ENCODE assay signal across 16 cellular contexts in genomic region chr5:99866740-99867139, GRCh38.
DNase-seq lines count a peak whose midpoint lies in the region; ATAC-seq and TF ChIP-seq lines count a peak whose summit lies in the region.
"Had no signal": no experiment of that assay in that cellular context is flagged by ENCODE, and none has a peak within 500 bp of the region (broad histone marks: within the 10 kb centered on the region; RNA-seq: fewer than 3 reads in every experiment).

No MANE protein-coding gene starts in this region.

- POLR2A ChIA-PET in SK-N-SH (lab: Yijun Ruan, JAX) = no interaction called here

- no peak overlapping the region for H3K4me2 ChIP-seq in SK-N-SH

- TF ChIP-seq EP300 in SK-N-SH (IDR thresholded peaks at IDR 0.05; ENCODE audit: borderline replicate concordance in 1 of 2, low read depth in 1 of 2, low read length in 1 of 2) = no peak

- no peaks in the 10 kb centered on the region for H3K9me3 ChIP-seq in lower lobe of right lung
- no peaks in the 10 kb centered on the region; the same call in 1 of the 2 replicates for H3K9me3 ChIP-seq in SK-N-SH
- H3K9me3 ChIP-seq: body of pancreas had no signal

- no peaks in the 10 kb centered on the region for H3K36me3 ChIP-seq in lower lobe of right lung
- no peaks in the 10 kb centered on the region for H3K36me3 ChIP-seq in SK-N-SH (replicated peaks in 1 of 2; ENCODE audit: control insufficient read depth in 1 of 2, insufficient read depth in 2 of 2, low read length in 1 of 2)
- H3K36me3 ChIP-seq: spleen had no signal

- no peak overlapping the region for H3K9ac ChIP-seq in SK-N-SH

- H3K4me3 ChIP-seq in lower lobe of right lung (no peak overlapping the region), SK-N-SH (ENCODE audit: low read depth in 2 of 2, low read length in 1 of 2) (no peak overlapping the region)
- H3K4me3 ChIP-seq: body of pancreas, spleen had no signal

- H3K4me1 ChIP-seq in lower lobe of right lung (no peaks in the 10 kb centered on the region), SK-N-SH (ENCODE audit: control insufficient read depth in 1 of 2, insufficient read depth in 2 of 2, low read depth in 1 of 2, low read length in 1 of 2) (no peaks in the 10 kb centered on the region)
- H3K4me1 ChIP-seq: body of pancreas, spleen had no signal

- TF ChIP-seq CTCF in lower lobe of right lung (IDR thresholded peaks at IDR 0.05) (no peak), SK-N-SH (IDR thresholded peaks at IDR 0.05) (no peak)

- no peak for TF ChIP-seq RAD21 in SK-N-SH (IDR thresholded peaks at IDR 0.05; ENCODE audit: low read length)

- no peaks in the 10 kb centered on the region for H3K9me2 ChIP-seq in SK-N-SH

- no peaks in the 10 kb centered on the region for H4K20me1 ChIP-seq in SK-N-SH (ENCODE audit: insufficient read depth)

- H3K27me3 ChIP-seq in lower lobe of right lung (ENCODE audit: low read depth) (no peaks in the 10 kb centered on the region), SK-N-SH (ENCODE audit: insufficient read depth) (no peaks in the 10 kb centered on the region)
- H3K27me3 ChIP-seq: body of pancreas, spleen had no signal

- H2AFZ ChIP-seq in SK-N-SH (ENCODE audit: low read depth) = no peak overlapping the region

- intact Hi-C loops in lower lobe of right lung (cut with DNase I) = no loop called here

- 0% methylated on average over 2 of the region's 2 CpGs for WGBS in SK-N-SH (ENCODE audit: low lambda C conversion rate)

- ATAC-seq in GM18867 (IDR thresholded peaks at IDR 0.05; ENCODE audit: unreplicated experiment) = peak; percentile 86
- peak; percentile 75 for ATAC-seq in GM21390 (IDR thresholded peaks at IDR 0.05; ENCODE audit: unreplicated experiment)
- ATAC-seq in HG02973 (IDR thresholded peaks at IDR 0.05; ENCODE audit: unreplicated experiment) = peak; percentile 90
- peak; percentile 94 for ATAC-seq in HG03575 (IDR thresholded peaks at IDR 0.05; ENCODE audit: extremely low read depth, insufficient number of reproducible peaks, low FRiP score, unreplicated experiment)
- ATAC-seq in lower lobe of right lung = no peak
- ATAC-seq: body of pancreas had no signal

- H3K79me2 ChIP-seq in SK-N-SH (ENCODE audit: insufficient read depth) = no peaks in the 10 kb centered on the region

- no peaks in the 10 kb centered on the region for H3F3A ChIP-seq in SK-N-SH (replicated peaks; ENCODE audit: insufficient read depth)

- DNase-seq in lower lobe of right lung (no peak), SK-N-SH (no peak), GF-D8 (lab: John Stamatoyannopoulos, UW) (no peak)
- DNase-seq in stimulated activated CD8-positive, alpha-beta memory T cell treated with anti-CD3 and anti-CD28 coated beads, Interleukin-4, amount 100 ng/mL, for 48 hours = no peak
- DNase-seq: activated CD4-positive, alpha-beta memory T cell treated with anti-CD3 and anti-CD28 coated beads, Interleukin-2, amount 10 ng/mL, durations not matched to agents 7 days and 5 days; activated effector memory CD4-positive, alpha-beta T cell treated with anti-CD3 and anti-CD28 coated beads, Interleukin-2, amount 50 U/mL, for 16 hours; body of pancreas; HFFc6; IMR-90; NCI-H510A treated with DMSO at 0.1 percent for 48 hours; spleen; T-helper 9 cell had no signal

- H3K27ac ChIP-seq in lower lobe of right lung (no peak overlapping the region), SK-N-SH (ENCODE audit: low read depth in 2 of 2, low read length in 1 of 2) (no peak overlapping the region)
- H3K27ac ChIP-seq: body of pancreas, spleen had no signal

- CTCF ChIA-PET in SK-N-SH (lab: Yijun Ruan, JAX) = no interaction called here

TF ChIP-seq in SK-N-SH, 30 proteins besides CTCF, POLR2A, EP300 and RAD21 (continues in another document):
- TF ChIP-seq USF2 (IDR thresholded peaks at IDR 0.05; ENCODE audit: borderline replicate concordance, low read depth, low read length) (no peak), USF1 (IDR thresholded peaks at IDR 0.05; ENCODE audit: borderline replicate concordance, low read depth) (no peak), NRF1 (IDR thresholded peaks at IDR 0.05; ENCODE audit: low read depth, low read length) (no peak), PBX3 (IDR thresholded peaks at IDR 0.05) (no peak), CHD2 (IDR thresholded peaks at IDR 0.05; ENCODE audit: low read length, partially characterized antibody) (no peak), TCF12 (IDR thresholded peaks at IDR 0.05) (no peak), ZBTB33 (IDR thresholded peaks at IDR 0.05; ENCODE audit: borderline replicate concordance, low read depth) (no peak), SMC3 (IDR thresholded peaks at IDR 0.05; ENCODE audit: low read depth, low read length) (no peak), YY1 (IDR thresholded peaks at IDR 0.05; ENCODE audit: low read depth) (no peak), SIN3A (IDR thresholded peaks at IDR 0.05; ENCODE audit: borderline replicate concordance, low read depth, low read length) (no peak), FOSL2 (IDR thresholded peaks at IDR 0.05; ENCODE audit: borderline replicate concordance, low read depth) (no peak), EZH2phosphoT487 (IDR thresholded peaks at IDR 0.05; ENCODE audit: borderline replicate concordance, low read depth) (no peak), REST (IDR thresholded peaks at IDR 0.05; ENCODE audit: low read depth, low read length) (no peak)

Comparison
In these comparisons a context has a peak if more than half of its experiments do, and no peak if none do; other contexts are left out.
1. ATAC-seq: peak in GM18867 (single experiment), GM21390 (single experiment), HG02973 (single experiment) and HG03575 (single experiment); none in lower lobe of right lung (0 of 2).